Comparison of ENCODE assay signal across 20 cellular contexts in genomic region chr2:169344736-169345506, GRCh38. TPM values are rescaled to one million over a fixed set of nuclear protein-coding genes. Genes with fewer than 3 reads are reported as not detected.
DNase-seq lines count a peak whose midpoint lies in the region; TF ChIP-seq lines count a peak whose summit lies in the region.
"Had no signal": no experiment of that assay in that cellular context is flagged by ENCODE, and none has a peak within 500 bp of the region (broad histone marks: within the 10 kb centered on the region; RNA-seq: fewer than 3 reads in every experiment).

No MANE protein-coding gene starts in this region.

- H3K4me3 Mint-ChIP-seq in neural crest cell (peak overlapping the region; percentile 21), Calu3 (ENCODE audit: low read depth, unreplicated experiment) (no peak overlapping the region)
- H3K4me3 Mint-ChIP-seq: CD4-positive, CD25-positive, alpha-beta regulatory T cell had no signal

- TF ChIP-seq POLR2A in thyroid gland (IDR thresholded peaks at IDR 0.05) (no peak), testis (IDR thresholded peaks at IDR 0.05) (no peak)

- H3K36me3 ChIP-seq in thyroid gland (no peaks in the 10 kb centered on the region), testis (ENCODE audit: low read depth, missing control alignments) (no peaks in the 10 kb centered on the region)
- H3K36me3 ChIP-seq: BE2C, HAP-1 had no signal

- CTCF ChIA-PET in Calu3 (lab: Charles Lee) = no interaction called here

- H3K36me3 Mint-ChIP-seq in neural crest cell (ENCODE audit: low read depth) (no peaks in the 10 kb centered on the region), Calu3 (ENCODE audit: insufficient read depth, unreplicated experiment) (no peaks in the 10 kb centered on the region)
- H3K36me3 Mint-ChIP-seq: CD4-positive, CD25-positive, alpha-beta regulatory T cell had no signal

- H3K9me3 ChIP-seq in thyroid gland (no peaks in the 10 kb centered on the region), testis (no peaks in the 10 kb centered on the region)
- H3K9me3 ChIP-seq: BE2C, HAP-1 had no signal

- peaks cover 46% of the 10 kb centered on the region for H3K4me1 Mint-ChIP-seq in neural crest cell
- H3K4me1 Mint-ChIP-seq in Calu3 (ENCODE audit: low read depth, unreplicated experiment) = peaks cover 11% of the 10 kb centered on the region
- H3K4me1 Mint-ChIP-seq: CD4-positive, CD25-positive, alpha-beta regulatory T cell had no signal

- TF ChIP-seq CTCF in dorsolateral prefrontal cortex (IDR thresholded peaks at IDR 0.05 in 54 of 56, conservative IDR thresholded peaks at IDR 0.05 in 2 of 56; ENCODE audit: low read depth in 1 of 56, partially characterized antibody in 56 of 56) (no peak), neural crest cell (conservative IDR thresholded peaks at IDR 0.05) (no peak), thyroid gland (IDR thresholded peaks at IDR 0.05) (no peak), Calu3 (IDR thresholded peaks at IDR 0.05; ENCODE audit: unreplicated experiment) (no peak), testis (IDR thresholded peaks at IDR 0.05) (no peak)

- H3K4me1 ChIP-seq in thyroid gland = peaks cover 70 to 84% of the 10 kb centered on the region in 2 donors
- H3K4me1 ChIP-seq in testis = peaks cover 22% of the 10 kb centered on the region
- H3K4me1 ChIP-seq: BE2C, HAP-1 had no signal

- H3K9me3 Mint-ChIP-seq in neural crest cell = no peaks in the 10 kb centered on the region
- no peaks in the 10 kb centered on the region for H3K9me3 Mint-ChIP-seq in Calu3 (ENCODE audit: low read depth, unreplicated experiment)

- BruUV-seq in Calu3 (replicated peaks; lab: Mats Ljungman, UMichigan) = no TSS peak

- peak overlapping the region; percentile 21 for H3K27ac Mint-ChIP-seq in neural crest cell (ENCODE audit: unreplicated experiment)
- no peak overlapping the region for H3K27ac Mint-ChIP-seq in Calu3 (ENCODE audit: unreplicated experiment)
- H3K27ac Mint-ChIP-seq: CD4-positive, CD25-positive, alpha-beta regulatory T cell had no signal

- H3K4me3 ChIP-seq in dorsolateral prefrontal cortex (peak overlapping the region in 24 of 59 donors; percentile 4 to 43 (median 21)), thyroid gland (replicated peaks in 1 of 3) (no peak overlapping the region), testis (no peak overlapping the region)
- H3K4me3 ChIP-seq: GM23248, HAP-1 had no signal

- intact Hi-C loops in dorsolateral prefrontal cortex (cut with DNase I) (no loop called here), thyroid gland (cut with DNase I) (no loop called here), Calu3 (cut with micrococcal nuclease; ENCODE audit: unreplicated experiment) (no loop called here), testis (cut with DNase I; ENCODE audit: low total_unique reads) (no loop called here)

- DNase-seq in NCI-H2227 (lab: John Stamatoyannopoulos, UW; ENCODE audit: unreplicated experiment) (peak; percentile 24), dorsolateral prefrontal cortex (no peak), neural crest cell (ENCODE audit: low read depth, low spot score) (no peak), thyroid gland (no peak), Calu3 (no peak), testis (no peak)
- DNase-seq in stimulated activated naive CD4-positive, alpha-beta T cell (lab: John Stamatoyannopoulos, UW) = no peak
- DNase-seq: BE2C; CD4-positive, CD25-positive, alpha-beta regulatory T cell; COR-L47; GF-D8; GM23248; MM.1S; NCI-H1092; NCI-H1436 treated with DMSO at 0.1 percent for 48 hours; NCI-H2029; NCI-H2171; NCI-H446 treated with DMSO at 0.1 percent for 48 hours had no signal

- 19% methylated on average over 5 of the region's 5 CpGs for WGBS in thyroid gland, 2 donors
- 68 to 69% methylated on average over 5 of the region's 5 CpGs for WGBS in testis, 2 donors

- peaks cover 0 to 3% (median 0%) of the 10 kb centered on the region in 45 donors for H3K27me3 ChIP-seq in dorsolateral prefrontal cortex
- H3K27me3 ChIP-seq in thyroid gland = no peaks in the 10 kb centered on the region
- H3K27me3 ChIP-seq in testis = no peaks in the 10 kb centered on the region
- H3K27me3 ChIP-seq: BE2C had no signal

- H3K27ac ChIP-seq in dorsolateral prefrontal cortex (peak overlapping the region in 58 of 59 donors; percentile 31 to 98 (median 93)), thyroid gland (peak overlapping the region; percentile 68 to 93 (median 80)), testis (no peak overlapping the region)
- H3K27ac ChIP-seq: GM23248 had no signal

- H3K27me3 Mint-ChIP-seq in neural crest cell (ENCODE audit: low read depth) = no peaks in the 10 kb centered on the region
- peaks cover 8% of the 10 kb centered on the region for H3K27me3 Mint-ChIP-seq in Calu3 (ENCODE audit: unreplicated experiment)

RNA-seq across cellular contexts. Expression of gene LRP2, which starts 17.4 kb away (rescaled TPM):
- total RNA-seq in dorsolateral prefrontal cortex = 100 to 1,000 TPM in 11 of 120 experiments, 10 to 100 TPM in 103, 1 to 10 TPM in 6; 5.4 to 199 (median 37.6) TPM
- 27.5 and 29.4 TPM in 2 replicates for total RNA-seq in neural crest cell
- 100 to 1,000 TPM; 154 to 310 (median 184) TPM for total RNA-seq in thyroid gland
- 0.49 and 0.66 TPM in 2 replicates for total RNA-seq in Calu3 (2022)
- total RNA-seq in testis = 1 to 10 TPM; 4.1 to 9.3 TPM
- 3.0 TPM for polyA plus RNA-seq in testis (ENCODE audit: insufficient read depth, low read depth, low replicate concordance)
- total RNA-seq: CD4-positive, CD25-positive, alpha-beta regulatory T cell; GM23248; LHCN-M2 had no signal
- polyA plus RNA-seq: CD4-positive, CD25-positive, alpha-beta regulatory T cell; GM23248 had no signal

Comparison
In these comparisons a context has a peak if more than half of its experiments do, and no peak if none do; other contexts are left out.
1. H3K27ac ChIP-seq: peak in dorsolateral prefrontal cortex (58 of 59) and thyroid gland (3 of 3); none in testis (0 of 2).